In genomic region chr19:18007939-18008673, GRCh38 we compare ENCODE assay signal across 8 cellular contexts. TPM values are rescaled to one million over a fixed set of nuclear protein-coding genes. Genes with fewer than 3 reads are reported as not detected.
A peak's percentile ranks its signal among the peaks of the same experiment; 100 is the strongest.
DNase-seq lines count a peak whose midpoint lies in the region; ATAC-seq and TF ChIP-seq lines count a peak whose summit lies in the region.

ARRDC2 (plus strand) TSS chr19:18008170; CDS start chr19:18008311, 141 bp downstream.

- H2AFZ ChIP-seq in Karpas-422 (ENCODE audit: low read length) (no peak within 1 kb of the TSS), parathyroid adenoma (peak within 1 kb of the TSS; percentile 88)

- DNase-seq in Karpas-422, result peak; percentile 96
- DNase-seq in T-cell, result peak; percentile 78 to 93 (median 88)
- DNase-seq in cardiac septum (ENCODE audit: low spot score), result peak; percentile 96

- peaks cover 11% of the 10 kb centered on the region for H3K79me2 ChIP-seq in Karpas-422 (ENCODE audit: low read length)
- peaks cover 44% of the 10 kb centered on the region for H3K79me2 ChIP-seq in parathyroid adenoma

- no peaks in the 10 kb centered on the region for H3K9me2 ChIP-seq in Karpas-422 (replicated peaks; ENCODE audit: insufficient read depth, low read length)

- H3K9me3 ChIP-seq in Karpas-422 (ENCODE audit: low read length), result no peaks in the 10 kb centered on the region
- no peaks in the 10 kb centered on the region for H3K9me3 ChIP-seq in parathyroid adenoma (ENCODE audit: control insufficient read depth, low read length)
- peaks cover 2% of the 10 kb centered on the region for H3K9me3 ChIP-seq in thymus (ENCODE audit: control insufficient read depth)

- ATAC-seq in T-cell (replicated peaks in 1 of 4), result peak; percentile 75 to 84 (median 82)

- TF ChIP-seq CTCF in 22Rv1 (IDR thresholded peaks at IDR 0.05), result no peak
- TF ChIP-seq CTCF in parathyroid adenoma (IDR thresholded peaks at IDR 0.05), result no peak

- CTCF ChIA-PET in T-cell (lab: Charles Lee), result interaction anchor here (0.6 to 1.3 kb wide), 9 partner anchors 28 to 271 kb away, joined by 3 to 6 read pairs (median 3); partner anchors contain the start of gene PIK3R2 (in 1 of the 2)

- H3K27me3 Mint-ChIP-seq in T-cell, result no peaks in the 10 kb centered on the region

- H3K9me3 Mint-ChIP-seq in T-cell, result no peaks in the 10 kb centered on the region

- H3K27me3 ChIP-seq in Karpas-422 (ENCODE audit: low read length) (no peaks in the 10 kb centered on the region), parathyroid adenoma (ENCODE audit: control insufficient read depth, insufficient read depth, low read length) (no peaks in the 10 kb centered on the region), thymus (ENCODE audit: control insufficient read depth, insufficient read depth) (no peaks in the 10 kb centered on the region)

- POLR2A ChIA-PET in T-cell (lab: Charles Lee), result interaction anchor here in 1 of 2 donors (0.7 kb wide), 1 partner anchor 37 kb away, joined by 6 read pairs; no protein-coding TSS in a partner anchor

- peaks cover 29% of the 10 kb centered on the region for H3K36me3 Mint-ChIP-seq in T-cell

- H3K36me3 ChIP-seq in Karpas-422 (ENCODE audit: insufficient read depth, low read length) (peaks cover 11% of the 10 kb centered on the region), parathyroid adenoma (ENCODE audit: control insufficient read depth, insufficient read depth, low read length) (no peaks in the 10 kb centered on the region), thymus (ENCODE audit: control insufficient read depth, insufficient read depth) (peaks cover 36% of the 10 kb centered on the region)

- H3K4me1 ChIP-seq in Karpas-422 (ENCODE audit: low read length) (peaks cover 15% of the 10 kb centered on the region), parathyroid adenoma (peaks cover 22% of the 10 kb centered on the region), thymus (ENCODE audit: control insufficient read depth, insufficient read depth, low read length) (peaks cover 10% of the 10 kb centered on the region)

- H3K27ac ChIP-seq in 22Rv1 (peak within 1 kb of the TSS; percentile 63), Karpas-422 (ENCODE audit: low read length) (no peak within 1 kb of the TSS), adipose tissue (ENCODE audit: low read depth, low read length) (no peak within 1 kb of the TSS), parathyroid adenoma (peak within 1 kb of the TSS; percentile 99), thymus (ENCODE audit: low read depth) (peak within 1 kb of the TSS; percentile 89)

- intact Hi-C loops in cardiac septum (cut with DNase I), result loop anchor here (1.0 kb wide), 1 partner anchor 50 kb away; no protein-coding TSS in a partner anchor

- H3K9ac ChIP-seq in Karpas-422 (ENCODE audit: low read length) (peak within 1 kb of the TSS; percentile 52), parathyroid adenoma (peak within 1 kb of the TSS; percentile 80)

- WGBS in adipose tissue, 3 donors, result 13 to 16% (median 15%) methylated on average over 83 to 91 of the region's 91 CpGs
- 26% methylated on average over 91 of the region's 91 CpGs for WGBS in thymus

- H4K20me1 ChIP-seq in Karpas-422 (ENCODE audit: insufficient read depth, low read depth, low read length), result peaks cover 6% of the 10 kb centered on the region

- H3K4me2 ChIP-seq in Karpas-422 (ENCODE audit: low read depth, low read length, poor library complexity, severe bottlenecking) (peak within 1 kb of the TSS; percentile 87), parathyroid adenoma (ENCODE audit: low read length) (peak within 1 kb of the TSS; percentile 91)

- peak; percentile 28 for TF ChIP-seq POLR2A in GM19099 (IDR thresholded peaks at IDR 0.05; ENCODE audit: extremely low read depth, insufficient read length, low read depth)

- H3K4me3 ChIP-seq in Karpas-422 (ENCODE audit: low read length) (peak within 1 kb of the TSS; percentile 66), parathyroid adenoma (ENCODE audit: low read depth, low read length) (peak within 1 kb of the TSS; percentile 69), thymus (ENCODE audit: low read length) (peak within 1 kb of the TSS; percentile 72)

- H3K4me1 Mint-ChIP-seq in T-cell, result peaks cover 41 to 49% (median 42%) of the 10 kb centered on the region in 3 donors

- peak within 1 kb of the TSS; percentile 89 to 96 (median 91) for H3K4me3 Mint-ChIP-seq in T-cell

- peak within 1 kb of the TSS; percentile 89 to 94 for H3K27ac Mint-ChIP-seq in T-cell

RNA-seq across cellular contexts. Expression of gene ARRDC2, which starts in this region (rescaled TPM):
- 12.3 and 46.8 TPM in 2 replicates for total RNA-seq in Karpas-422 (2014; rRNA removed; shearing (Covaris generic); ENCODE audit: low replicate concordance)
- total RNA-seq in T-cell (100 to 1,000 TPM; 163 to 195 (median 188) TPM), cardiac septum (9.2 TPM)
- polyA plus RNA-seq in adipose tissue (10 to 100 TPM; 11.1 to 48.6 (median 15.4) TPM), thymus (172 TPM)

Comparison
In these comparisons a context has a peak if more than half of its experiments do, and no peak if none do; other contexts are left out.
1. H3K27ac ChIP-seq: peak in 22Rv1 (single experiment), parathyroid adenoma (single experiment) and thymus (single experiment); none in Karpas-422 (single experiment) and adipose tissue (single experiment).
2. Peak in every context shown above with its lines, with median percentiles within 50 percentile points of each other: DNase-seq and H3K4me3 ChIP-seq.